In the genomic region with DNA sequence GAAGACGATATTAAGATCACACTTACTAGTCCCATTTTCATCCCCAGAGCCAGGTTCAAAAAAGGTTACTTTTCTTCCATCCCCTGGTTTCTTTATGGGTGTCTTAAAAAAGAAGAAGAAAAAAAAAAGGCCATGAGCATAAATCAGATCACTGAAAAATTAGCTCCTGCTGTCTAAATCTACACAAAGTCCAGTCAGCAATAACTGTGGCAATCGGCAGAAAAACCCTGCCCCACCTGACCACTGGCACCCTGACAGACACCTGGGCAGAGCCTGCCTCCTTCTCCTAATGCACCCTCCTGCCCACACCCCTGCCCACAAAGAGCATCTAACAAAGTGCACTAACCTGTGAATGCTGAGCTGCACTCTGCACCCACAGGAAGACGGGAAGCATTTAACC, we compare ENCODE assay signal across 20 cellular contexts.
DNase-seq lines count a peak whose midpoint lies in the region; ATAC-seq and TF ChIP-seq lines count a peak whose summit lies in the region.
"Had no signal": no experiment of that assay in that cellular context is flagged by ENCODE, and none has a peak within 500 bp of the region (broad histone marks: within the 10 kb centered on the region; RNA-seq: fewer than 3 reads in every experiment).

No MANE protein-coding gene starts in this region.

- H3K27me3 ChIP-seq in H9 (ENCODE audit: insufficient read depth, low read length): no peaks in the 10 kb centered on the region
- H3K27me3 ChIP-seq: BE2C had no signal

- no peaks in the 10 kb centered on the region for H3K23me2 ChIP-seq in H9 (ENCODE audit: insufficient read length, low read depth, low read length, poor library complexity, severe bottlenecking)

- H3K56ac ChIP-seq in H9 (ENCODE audit: insufficient read length, low read depth, low read length): no peak overlapping the region

- no CpG with 5 or more reads among the region's 3 CpGs for WGBS in H9 (ENCODE audit: extremely low coverage, insufficient read length, low lambda C conversion rate)

- no peak overlapping the region for H2BK5ac ChIP-seq in H9 (ENCODE audit: insufficient read length, low read length)

- H2BK120ac ChIP-seq in H9 (ENCODE audit: low read depth, low read length, poor library complexity, severe bottlenecking): no peak overlapping the region

- H3K9ac ChIP-seq in H9 (ENCODE audit: extremely low read depth, insufficient read length, low read length): no peak overlapping the region

- no peak overlapping the region for H2AK5ac ChIP-seq in H9 (ENCODE audit: insufficient read length, low read length)

- TF ChIP-seq CTCF in H9 (conservative IDR thresholded peaks at IDR 0.05) (no peak), endothelial cell (IDR thresholded peaks at IDR 0.05; ENCODE audit: unreplicated experiment) (no peak)

- no peak overlapping the region for H3K4me2 ChIP-seq in H9 (ENCODE audit: insufficient read depth, insufficient read length, low read length)

- no peak overlapping the region for H3K27ac ChIP-seq in H9 (ENCODE audit: insufficient read length, low read depth, low read length)
- H3K27ac ChIP-seq: HL-60 had no signal

- no peak overlapping the region for H2BK15ac ChIP-seq in H9 (ENCODE audit: low read depth, low read length)

- no peak overlapping the region for H4K91ac ChIP-seq in H9 (ENCODE audit: insufficient read length, low read depth, low read length)

- H3K27ac Mint-ChIP-seq in activated naive CD8-positive, alpha-beta T cell: peak overlapping the region; percentile 54
- H3K27ac Mint-ChIP-seq in activated naive CD8-positive, alpha-beta T cell treated with anti-CD3 and anti-CD28 coated beads, Interleukin-2, amount 50 U/mL, for 24 hours: no peak overlapping the region
- peak overlapping the region in 2 of 3 experiments; percentile 45 to 76; a peak in 1 of 7 replicates for H3K27ac Mint-ChIP-seq in H9
- H3K27ac Mint-ChIP-seq in endothelial cell (ENCODE audit: unreplicated experiment): no peak overlapping the region
- peak overlapping the region; percentile 34 for H3K27ac Mint-ChIP-seq in stimulated activated effector memory CD8-positive, alpha-beta T cell treated with anti-CD3 and anti-CD28 coated beads, Interleukin-12 subunit alpha, Interleukin-12 subunit beta, amount 100 ng/mL, for 72 hours

- no peak overlapping the region for H4K8ac ChIP-seq in H9 (replicated peaks; ENCODE audit: insufficient read length, low read depth, low read length)

- no peak for ATAC-seq in activated naive CD8-positive, alpha-beta T cell treated with anti-CD3 and anti-CD28 coated beads, Interleukin-2, amount 50 U/mL, for 24 hours
- no peak for ATAC-seq in stimulated activated effector memory CD8-positive, alpha-beta T cell treated with anti-CD3 and anti-CD28 coated beads, Interleukin-12 subunit alpha, Interleukin-12 subunit beta, amount 100 ng/mL, for 72 hours

- H3K27me3 Mint-ChIP-seq in activated naive CD8-positive, alpha-beta T cell: no peaks in the 10 kb centered on the region
- H3K27me3 Mint-ChIP-seq in activated naive CD8-positive, alpha-beta T cell treated with anti-CD3 and anti-CD28 coated beads, Interleukin-2, amount 50 U/mL, for 24 hours: no peaks in the 10 kb centered on the region
- H3K27me3 Mint-ChIP-seq in H9 (ENCODE audit: low read depth) (no peaks in the 10 kb centered on the region), endothelial cell (ENCODE audit: unreplicated experiment) (no peaks in the 10 kb centered on the region)

- no peak overlapping the region for H3K23ac ChIP-seq in H9 (ENCODE audit: insufficient read length, low read depth, low read length)

- H3K4me3 Mint-ChIP-seq in activated naive CD8-positive, alpha-beta T cell: no peak overlapping the region
- no peak overlapping the region for H3K4me3 Mint-ChIP-seq in activated naive CD8-positive, alpha-beta T cell treated with anti-CD3 and anti-CD28 coated beads, Interleukin-2, amount 50 U/mL, for 24 hours
- H3K4me3 Mint-ChIP-seq in H9 (no peak overlapping the region), endothelial cell (ENCODE audit: unreplicated experiment) (peak overlapping the region; percentile 80)
- no peak overlapping the region for H3K4me3 Mint-ChIP-seq in stimulated activated effector memory CD8-positive, alpha-beta T cell treated with anti-CD3 and anti-CD28 coated beads, Interleukin-12 subunit alpha, Interleukin-12 subunit beta, amount 100 ng/mL, for 72 hours
- H3K4me3 Mint-ChIP-seq: CD14-positive monocyte had no signal

- H2AFZ ChIP-seq in H9 (ENCODE audit: low read length): no peak overlapping the region

- H3K36me3 Mint-ChIP-seq in activated naive CD8-positive, alpha-beta T cell: peaks cover 6% of the 10 kb centered on the region
- peaks cover 55% of the 10 kb centered on the region for H3K36me3 Mint-ChIP-seq in activated naive CD8-positive, alpha-beta T cell treated with anti-CD3 and anti-CD28 coated beads, Interleukin-2, amount 50 U/mL, for 24 hours (ENCODE audit: low read depth)
- H3K36me3 Mint-ChIP-seq in H9 (ENCODE audit: insufficient read depth in 1 of 3, low read depth in 3 of 3): peaks cover 43 to 88% (median 83%) of the 10 kb centered on the region in 3 experiments
- peaks cover 54% of the 10 kb centered on the region for H3K36me3 Mint-ChIP-seq in endothelial cell (ENCODE audit: low read depth, unreplicated experiment)
- H3K36me3 Mint-ChIP-seq in stimulated activated effector memory CD8-positive, alpha-beta T cell treated with anti-CD3 and anti-CD28 coated beads, Interleukin-12 subunit alpha, Interleukin-12 subunit beta, amount 100 ng/mL, for 72 hours: peaks cover 100% of the 10 kb centered on the region

- no peaks in the 10 kb centered on the region for H3K79me1 ChIP-seq in H9 (ENCODE audit: insufficient read depth, low read depth, low read length, poor library complexity, severe bottlenecking)

- H3K9me3 Mint-ChIP-seq in activated naive CD8-positive, alpha-beta T cell (ENCODE audit: low read depth): no peaks in the 10 kb centered on the region
- no peaks in the 10 kb centered on the region for H3K9me3 Mint-ChIP-seq in activated naive CD8-positive, alpha-beta T cell treated with anti-CD3 and anti-CD28 coated beads, Interleukin-2, amount 50 U/mL, for 24 hours
- no peaks in the 10 kb centered on the region for H3K9me3 Mint-ChIP-seq in H9
- no peaks in the 10 kb centered on the region for H3K9me3 Mint-ChIP-seq in endothelial cell (ENCODE audit: unreplicated experiment)
- H3K9me3 Mint-ChIP-seq in stimulated activated effector memory CD8-positive, alpha-beta T cell treated with anti-CD3 and anti-CD28 coated beads, Interleukin-12 subunit alpha, Interleukin-12 subunit beta, amount 100 ng/mL, for 72 hours: no peaks in the 10 kb centered on the region

- H3T11ph ChIP-seq in H9 (ENCODE audit: low read length): no peak overlapping the region

- DNase-seq in activated naive CD8-positive, alpha-beta T cell treated with anti-CD3 and anti-CD28 coated beads, Interleukin-2, amount 50 U/mL, for 24 hours: no peak
- DNase-seq in H9 (no peak), endothelial cell (ENCODE audit: low spot score) (no peak), NCI-H2196 treated with DMSO at 0.1 percent for 48 hours (lab: John Stamatoyannopoulos, UW; ENCODE audit: unreplicated experiment) (no peak), NCI-H524 (lab: John Stamatoyannopoulos, UW) (no peak), midbrain (lab: John Stamatoyannopoulos, UW) (no peak)
- no peak for DNase-seq in stimulated activated effector memory CD8-positive, alpha-beta T cell treated with anti-CD3 and anti-CD28 coated beads, Interleukin-12 subunit alpha, Interleukin-12 subunit beta, amount 100 ng/mL, for 72 hours (ENCODE audit: low spot score in 2 of 2)
- DNase-seq: ACHN, BE2C, NCI-H1048, NCI-H1417, NCI-H1694, NCI-H2029 treated with DMSO at 0.1 percent for 48 hours, NCI-H2227 treated with DMSO at 0.1 percent for 48 hours, NCI-H69, Right ventricle myocardium superior, RPMI8226 had no signal

- no peak overlapping the region for H4K5ac ChIP-seq in H9 (ENCODE audit: insufficient read length, low read depth, low read length)

- no peak overlapping the region for H3K14ac ChIP-seq in H9 (ENCODE audit: insufficient read depth, low read length)

- no peak overlapping the region for H2BK12ac ChIP-seq in H9 (ENCODE audit: insufficient read length, low read depth, low read length)

- H3K18ac ChIP-seq in H9 (ENCODE audit: insufficient read length, low read depth, low read length): no peak overlapping the region

- no peaks in the 10 kb centered on the region for H3K4me1 Mint-ChIP-seq in activated naive CD8-positive, alpha-beta T cell (ENCODE audit: low read depth)
- no peaks in the 10 kb centered on the region for H3K4me1 Mint-ChIP-seq in activated naive CD8-positive, alpha-beta T cell treated with anti-CD3 and anti-CD28 coated beads, Interleukin-2, amount 50 U/mL, for 24 hours
- H3K4me1 Mint-ChIP-seq in H9 (no peaks in the 10 kb centered on the region), endothelial cell (ENCODE audit: unreplicated experiment) (no peaks in the 10 kb centered on the region)
- peaks cover 8% of the 10 kb centered on the region for H3K4me1 Mint-ChIP-seq in stimulated activated effector memory CD8-positive, alpha-beta T cell treated with anti-CD3 and anti-CD28 coated beads, Interleukin-12 subunit alpha, Interleukin-12 subunit beta, amount 100 ng/mL, for 72 hours
- H3K4me1 Mint-ChIP-seq: CD14-positive monocyte had no signal

- H2BK20ac ChIP-seq in H9 (ENCODE audit: low read depth, low read length, poor library complexity, severe bottlenecking): no peak overlapping the region

- no peaks in the 10 kb centered on the region for H3K9me3 ChIP-seq in H9 (ENCODE audit: control insufficient read depth, low read depth, low read length)
- H3K9me3 ChIP-seq: BE2C had no signal

- no peaks in the 10 kb centered on the region for H4K20me1 ChIP-seq in H9 (ENCODE audit: control insufficient read depth, insufficient read depth, insufficient read length)

- no peaks in the 10 kb centered on the region for H3K79me2 ChIP-seq in H9 (ENCODE audit: insufficient read depth, low read length)

- no peak overlapping the region for H3K4ac ChIP-seq in H9 (ENCODE audit: low read depth, low read length)

- no peaks in the 10 kb centered on the region for H3K4me1 ChIP-seq in H9 (ENCODE audit: insufficient read depth, low read length)
- H3K4me1 ChIP-seq: BE2C had no signal

Comparison
In these comparisons a context has a peak if more than half of its experiments do, and no peak if none do; other contexts are left out.
1. H3K27ac Mint-ChIP-seq: peak in activated naive CD8-positive, alpha-beta T cell (single experiment), H9 (2 of 3) and stimulated activated effector memory CD8-positive, alpha-beta T cell treated with anti-CD3 and anti-CD28 coated beads, Interleukin-12 subunit alpha, Interleukin-12 subunit beta, amount 100 ng/mL, for 72 hours (single experiment); none in activated naive CD8-positive, alpha-beta T cell treated with anti-CD3 and anti-CD28 coated beads, Interleukin-2, amount 50 U/mL, for 24 hours (single experiment) and endothelial cell (single experiment).